1 cellular context compared by ENCODE assay signal in the genomic region with DNA sequence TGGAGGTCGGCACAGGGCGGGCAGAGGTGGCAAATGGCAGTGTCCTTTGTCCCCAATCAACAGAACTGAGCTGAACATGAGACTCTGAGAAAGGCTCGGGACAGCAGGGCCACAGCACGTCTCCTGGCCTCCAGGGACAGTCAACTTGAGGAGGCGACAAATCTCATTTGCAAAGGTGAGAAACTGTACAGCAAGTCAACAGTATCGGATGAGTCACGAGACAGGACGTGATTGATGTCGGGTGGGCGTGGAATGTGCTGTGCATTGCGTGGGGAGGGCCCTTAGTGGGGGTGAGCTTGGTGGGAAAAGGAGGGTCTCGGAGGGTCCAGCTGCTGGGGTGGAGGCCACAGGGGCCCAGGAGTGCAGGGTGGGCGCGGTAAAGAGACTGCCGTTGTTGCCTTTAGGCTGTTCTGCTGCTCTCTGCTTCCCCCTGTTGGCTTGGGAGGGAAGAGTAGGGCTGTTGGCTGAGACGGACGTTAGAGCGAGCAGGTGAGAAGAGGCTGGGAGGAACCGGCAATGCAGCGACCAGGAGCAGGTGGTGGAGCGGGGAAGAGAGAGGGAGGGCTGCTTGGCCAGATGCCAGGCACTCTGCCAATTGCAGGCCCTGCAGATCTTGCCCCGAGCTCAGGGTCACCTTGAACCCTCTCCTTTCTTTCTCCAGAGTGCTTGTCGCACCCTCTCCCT.
TF ChIP-seq lines count a peak whose summit lies in the region.

No MANE protein-coding gene starts in this region.

TF ChIP-seq in GM12878, 131 proteins besides CTCF, POLR2A, EP300 and RAD21 (continued from another document and continues in another):
- peak; percentile 90 for TF ChIP-seq BCL3 (IDR thresholded peaks at IDR 0.05; ENCODE audit: borderline replicate concordance, insufficient read depth, low read depth, low read length, poor library complexity, severe bottlenecking)
- TF ChIP-seq ZBED1 (IDR thresholded peaks at IDR 0.05; ENCODE audit: borderline replicate concordance): peak; percentile 71
- no peak for TF ChIP-seq CEBPB (IDR thresholded peaks at IDR 0.05; ENCODE audit: borderline replicate concordance in 1 of 2, low read depth in 2 of 2, low read length in 2 of 2)
- TF ChIP-seq IRF4 (IDR thresholded peaks at IDR 0.05; ENCODE audit: low read depth, low read length): peak; percentile 80
- TF ChIP-seq IKZF1 (conservative IDR thresholded peaks at IDR 0.05): no peak
- TF ChIP-seq JUND (IDR thresholded peaks at IDR 0.05; ENCODE audit: low read depth, low read length): no peak
- TF ChIP-seq TBL1XR1 (IDR thresholded peaks at IDR 0.05; ENCODE audit: low read depth, low read length): no peak
- TF ChIP-seq ATF7 (IDR thresholded peaks at IDR 0.05; ENCODE audit: low read depth): peak; percentile 93
- TF ChIP-seq MYB (IDR thresholded peaks at IDR 0.05; ENCODE audit: borderline replicate concordance, low read depth, low read length): peak; percentile 64; the same call in 1 of the 2 replicates
- TF ChIP-seq, protein P1, sequence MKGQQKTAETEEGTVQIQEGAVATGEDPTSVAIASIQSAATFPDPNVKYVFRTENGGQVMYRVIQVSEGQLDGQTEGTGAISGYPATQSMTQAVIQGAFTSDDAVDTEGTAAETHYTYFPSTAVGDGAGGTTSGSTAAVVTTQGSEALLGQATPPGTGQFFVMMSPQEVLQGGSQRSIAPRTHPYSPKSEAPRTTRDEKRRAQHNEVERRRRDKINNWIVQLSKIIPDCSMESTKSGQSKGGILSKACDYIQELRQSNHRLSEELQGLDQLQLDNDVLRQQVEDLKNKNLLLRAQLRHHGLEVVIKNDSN (IDR thresholded peaks at IDR 0.05; ENCODE audit: borderline replicate concordance, extremely low read length, insufficient read depth, low read depth, low read length): peak; percentile 55
- TF ChIP-seq, protein P2, sequence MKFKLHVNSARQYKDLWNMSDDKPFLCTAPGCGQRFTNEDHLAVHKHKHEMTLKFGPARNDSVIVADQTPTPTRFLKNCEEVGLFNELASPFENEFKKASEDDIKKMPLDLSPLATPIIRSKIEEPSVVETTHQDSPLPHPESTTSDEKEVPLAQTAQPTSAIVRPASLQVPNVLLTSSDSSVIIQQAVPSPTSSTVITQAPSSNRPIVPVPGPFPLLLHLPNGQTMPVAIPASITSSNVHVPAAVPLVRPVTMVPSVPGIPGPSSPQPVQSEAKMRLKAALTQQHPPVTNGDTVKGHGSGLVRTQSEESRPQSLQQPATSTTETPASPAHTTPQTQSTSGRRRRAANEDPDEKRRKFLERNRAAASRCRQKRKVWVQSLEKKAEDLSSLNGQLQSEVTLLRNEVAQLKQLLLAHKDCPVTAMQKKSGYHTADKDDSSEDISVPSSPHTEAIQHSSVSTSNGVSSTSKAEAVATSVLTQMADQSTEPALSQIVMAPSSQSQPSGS (IDR thresholded peaks at IDR 0.05; ENCODE audit: low read length): no peak
- TF ChIP-seq NBN (IDR thresholded peaks at IDR 0.05): peak; percentile 100
- TF ChIP-seq YY1 (IDR thresholded peaks at IDR 0.05; ENCODE audit: low read depth, low read length): peak; percentile 39; the same call in 1 of the 2 replicates
- TF ChIP-seq TCF12 (IDR thresholded peaks at IDR 0.05; ENCODE audit: low read depth, low read length): peak; percentile 93
- TF ChIP-seq TARDBP (IDR thresholded peaks at IDR 0.05; ENCODE audit: borderline replicate concordance): no peak
- TF ChIP-seq POU2F2 (IDR thresholded peaks at IDR 0.05; ENCODE audit: borderline replicate concordance, low read depth, low read length): peak; percentile 56; the same call in 2 of the 3 replicates
- TF ChIP-seq SMAD5 (IDR thresholded peaks at IDR 0.05; ENCODE audit: low read depth): peak; percentile 27; the same call in 1 of the 2 replicates
- peak; percentile 52 for TF ChIP-seq SPI1 (IDR thresholded peaks at IDR 0.05; ENCODE audit: borderline replicate concordance, insufficient read depth, low read depth, low read length)
- TF ChIP-seq SRF (IDR thresholded peaks at IDR 0.05; ENCODE audit: low read depth in 2 of 2, low read length in 2 of 2): no peak
- TF ChIP-seq, protein P3, sequence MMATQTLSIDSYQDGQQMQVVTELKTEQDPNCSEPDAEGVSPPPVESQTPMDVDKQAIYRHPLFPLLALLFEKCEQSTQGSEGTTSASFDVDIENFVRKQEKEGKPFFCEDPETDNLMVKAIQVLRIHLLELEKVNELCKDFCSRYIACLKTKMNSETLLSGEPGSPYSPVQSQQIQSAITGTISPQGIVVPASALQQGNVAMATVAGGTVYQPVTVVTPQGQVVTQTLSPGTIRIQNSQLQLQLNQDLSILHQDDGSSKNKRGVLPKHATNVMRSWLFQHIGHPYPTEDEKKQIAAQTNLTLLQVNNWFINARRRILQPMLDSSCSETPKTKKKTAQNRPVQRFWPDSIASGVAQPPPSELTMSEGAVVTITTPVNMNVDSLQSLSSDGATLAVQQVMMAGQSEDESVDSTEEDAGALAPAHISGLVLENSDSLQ (IDR thresholded peaks at IDR 0.05): peak; percentile 96
- TF ChIP-seq ETV6 (conservative IDR thresholded peaks at IDR 0.05 in 1 of 2, IDR thresholded peaks at IDR 0.05 in 1 of 2; ENCODE audit: borderline replicate concordance in 1 of 2, low read depth in 1 of 2): no peak
- no peak for TF ChIP-seq BMI1 (IDR thresholded peaks at IDR 0.05; ENCODE audit: borderline replicate concordance)
- no peak for TF ChIP-seq GABPA (IDR thresholded peaks at IDR 0.05; ENCODE audit: low read depth)
- TF ChIP-seq SMC3 (IDR thresholded peaks at IDR 0.05; ENCODE audit: borderline replicate concordance, low read length): peak; percentile 70; the same call in 1 of the 2 replicates
- no peak for TF ChIP-seq NFXL1 (IDR thresholded peaks at IDR 0.05; ENCODE audit: borderline replicate concordance)
- no peak for TF ChIP-seq PRDM15 (CRISPR knock-in tag; IDR thresholded peaks at IDR 0.05)
- TF ChIP-seq GATAD2B (conservative IDR thresholded peaks at IDR 0.05; ENCODE audit: low read depth): no peak
- TF ChIP-seq TCF7 (IDR thresholded peaks at IDR 0.05; ENCODE audit: borderline replicate concordance): no peak
- TF ChIP-seq, protein P4, sequence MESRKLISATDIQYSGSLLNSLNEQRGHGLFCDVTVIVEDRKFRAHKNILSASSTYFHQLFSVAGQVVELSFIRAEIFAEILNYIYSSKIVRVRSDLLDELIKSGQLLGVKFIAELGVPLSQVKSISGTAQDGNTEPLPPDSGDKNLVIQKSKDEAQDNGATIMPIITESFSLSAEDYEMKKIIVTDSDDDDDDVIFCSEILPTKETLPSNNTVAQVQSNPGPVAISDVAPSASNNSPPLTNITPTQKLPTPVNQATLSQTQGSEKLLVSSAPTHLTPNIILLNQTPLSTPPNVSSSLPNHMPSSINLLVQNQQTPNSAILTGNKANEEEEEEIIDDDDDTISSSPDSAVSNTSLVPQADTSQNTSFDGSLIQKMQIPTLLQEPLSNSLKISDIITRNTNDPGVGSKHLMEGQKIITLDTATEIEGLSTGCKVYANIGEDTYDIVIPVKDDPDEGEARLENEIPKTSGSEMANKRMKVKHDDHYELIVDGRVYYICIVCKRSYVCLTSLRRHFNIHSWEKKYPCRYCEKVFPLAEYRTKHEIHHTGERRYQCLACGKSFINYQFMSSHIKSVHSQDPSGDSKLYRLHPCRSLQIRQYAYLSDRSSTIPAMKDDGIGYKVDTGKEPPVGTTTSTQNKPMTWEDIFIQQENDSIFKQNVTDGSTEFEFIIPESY (IDR thresholded peaks at IDR 0.05): no peak
- TF ChIP-seq NR2F1 (conservative IDR thresholded peaks at IDR 0.05): no peak
- no peak for TF ChIP-seq MEF2B (IDR thresholded peaks at IDR 0.05; ENCODE audit: partially characterized antibody, poor library complexity, severe bottlenecking)
- TF ChIP-seq WRNIP1 (IDR thresholded peaks at IDR 0.05; ENCODE audit: borderline replicate concordance, low read depth, low read length): no peak
- TF ChIP-seq HSF1 (IDR thresholded peaks at IDR 0.05; ENCODE audit: low read depth, low read length): no peak
- no peak; the same call in 1 of the 2 replicates for TF ChIP-seq IRF5 (IDR thresholded peaks at IDR 0.05; ENCODE audit: borderline replicate concordance)
- peak; percentile 67 for TF ChIP-seq BCL11A (IDR thresholded peaks at IDR 0.05; ENCODE audit: low read depth, low read length)
- peak; percentile 72 for TF ChIP-seq CREM (IDR thresholded peaks at IDR 0.05; ENCODE audit: low read depth)
- no peak for TF ChIP-seq MTA2 (IDR thresholded peaks at IDR 0.05; ENCODE audit: low read depth)
- TF ChIP-seq PAX8 (IDR thresholded peaks at IDR 0.05): no peak
- no peak for TF ChIP-seq YBX1 (IDR thresholded peaks at IDR 0.05)
- no peak for TF ChIP-seq HDAC2 (IDR thresholded peaks at IDR 0.05)
- TF ChIP-seq JUNB (IDR thresholded peaks at IDR 0.05): no peak; the same call in 1 of the 2 replicates
- TF ChIP-seq SMARCA5 (IDR thresholded peaks at IDR 0.05): no peak
- no peak for TF ChIP-seq SREBF2 (IDR thresholded peaks at IDR 0.05; ENCODE audit: low read length)
- TF ChIP-seq CHD2 (IDR thresholded peaks at IDR 0.05; ENCODE audit: borderline replicate concordance, low read depth, low read length): peak; percentile 64
- TF ChIP-seq, protein P5, sequence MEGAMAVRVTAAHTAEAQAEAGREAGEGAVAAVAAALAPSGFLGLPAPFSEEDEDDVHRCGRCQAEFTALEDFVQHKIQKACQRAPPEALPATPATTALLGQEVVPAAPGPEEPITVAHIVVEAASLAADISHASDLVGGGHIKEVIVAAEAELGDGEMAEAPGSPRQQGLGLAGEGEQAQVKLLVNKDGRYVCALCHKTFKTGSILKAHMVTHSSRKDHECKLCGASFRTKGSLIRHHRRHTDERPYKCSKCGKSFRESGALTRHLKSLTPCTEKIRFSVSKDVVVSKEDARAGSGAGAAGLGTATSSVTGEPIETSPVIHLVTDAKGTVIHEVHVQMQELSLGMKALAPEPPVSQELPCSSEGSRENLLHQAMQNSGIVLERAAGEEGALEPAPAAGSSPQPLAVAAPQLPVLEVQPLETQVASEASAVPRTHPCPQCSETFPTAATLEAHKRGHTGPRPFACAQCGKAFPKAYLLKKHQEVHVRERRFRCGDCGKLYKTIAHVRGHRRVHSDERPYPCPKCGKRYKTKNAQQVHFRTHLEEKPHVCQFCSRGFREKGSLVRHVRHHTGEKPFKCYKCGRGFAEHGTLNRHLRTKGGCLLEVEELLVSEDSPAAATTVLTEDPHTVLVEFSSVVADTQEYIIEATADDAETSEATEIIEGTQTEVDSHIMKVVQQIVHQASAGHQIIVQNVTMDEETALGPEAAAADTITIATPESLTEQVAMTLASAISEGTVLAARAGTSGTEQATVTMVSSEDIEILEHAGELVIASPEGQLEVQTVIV (IDR thresholded peaks at IDR 0.05; ENCODE audit: borderline replicate concordance, partially characterized antibody): peak; percentile 38
- no peak for TF ChIP-seq IKZF2 (IDR thresholded peaks at IDR 0.05)
- no peak for TF ChIP-seq ZNF622 (IDR thresholded peaks at IDR 0.05)
- no peak for TF ChIP-seq LARP7 (IDR thresholded peaks at IDR 0.05)
- no peak for TF ChIP-seq CBX3 (IDR thresholded peaks at IDR 0.05; ENCODE audit: borderline replicate concordance, low read depth)
- TF ChIP-seq RFX5 (IDR thresholded peaks at IDR 0.05; ENCODE audit: low read depth, low read length): no peak; the same call in 1 of the 2 replicates
